8 cellular contexts compared by ENCODE assay signal in the genomic region with DNA sequence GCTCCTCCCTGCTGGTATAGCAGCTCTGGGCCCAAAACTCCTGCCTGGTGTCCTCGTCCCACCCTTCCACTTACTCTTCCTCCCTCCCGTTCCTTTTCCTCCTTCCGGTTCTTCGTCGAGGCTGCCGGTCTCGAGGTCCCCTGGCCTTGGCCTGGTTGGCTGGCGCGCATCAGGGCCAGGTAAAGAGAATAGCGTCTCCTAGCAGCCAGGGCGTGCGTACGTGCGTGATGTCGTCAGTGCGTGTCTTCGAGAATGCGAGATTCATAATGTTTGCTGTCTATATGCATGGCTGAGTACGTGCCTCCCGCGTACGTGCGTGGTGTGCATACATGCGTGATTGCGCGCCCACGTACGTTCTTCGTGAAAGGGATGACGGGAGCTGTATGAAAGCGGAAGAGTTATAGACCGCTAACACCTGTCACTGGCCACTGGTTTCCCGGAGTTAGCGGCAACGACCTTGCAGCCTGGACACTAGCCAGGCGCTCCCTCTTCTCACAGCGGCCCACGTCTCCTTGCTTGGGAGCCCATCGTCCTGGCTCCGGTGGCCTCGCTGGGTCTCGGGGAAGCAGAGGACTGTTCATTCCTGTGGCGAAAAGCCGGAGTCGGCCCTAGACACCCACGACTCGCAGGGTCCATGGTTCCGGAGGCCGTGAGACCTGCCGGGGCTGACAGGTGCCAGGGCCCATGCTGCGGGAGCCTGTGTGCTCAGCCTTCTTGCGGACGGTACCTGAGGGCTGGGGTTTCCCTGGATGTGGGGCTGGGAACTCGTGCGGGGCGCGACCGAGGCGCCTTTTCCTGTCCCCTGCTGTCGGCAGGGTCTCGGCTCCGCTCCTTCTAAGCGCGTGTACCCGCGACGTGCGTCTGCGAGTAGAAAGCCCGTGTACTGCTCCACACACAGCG. TPM values are rescaled to one million over a fixed set of nuclear protein-coding genes. Genes with fewer than 3 reads are reported as not detected.
DNase-seq lines count a peak whose midpoint lies in the region; ATAC-seq lines count a peak whose summit lies in the region.

A gene (plus strand): TSS at position 392 of the 900 bp plus-strand sequence. CDS start 4,619 bp downstream, outside the sequence.

- DNase-seq in COLO829 (ENCODE audit: low spot score) (peak; percentile 74), HT1080 (ENCODE audit: low read depth) (peak; percentile 95), NOMO-1 treated with DMSO at 0.1 percent for 48 hours (lab: John Stamatoyannopoulos, UW; ENCODE audit: unreplicated experiment) (peak; percentile 94)
- peak; percentile 49 to 68 (median 60) for DNase-seq in activated CD8-positive, alpha-beta memory T cell treated with anti-CD3 and anti-CD28 coated beads for 48 hours (ENCODE audit: low read depth in 2 of 3, low spot score in 2 of 3)
- DNase-seq in effector memory CD8-positive, alpha-beta T cell = peak; percentile 81 to 82 (median 82)
- peak; percentile 58 for DNase-seq in stimulated activated CD8-positive, alpha-beta memory T cell treated with anti-CD3 and anti-CD28 coated beads, Interleukin-15, amount 100 ng/mL, for 24 hours (ENCODE audit: low read depth)

- no peaks in the 10 kb centered on the region for H3K27me3 Mint-ChIP-seq in effector memory CD8-positive, alpha-beta T cell

- no peaks in the 10 kb centered on the region for H3K9me3 ChIP-seq in mesodermal cell (ENCODE audit: control insufficient read depth, low read length)

- no peaks in the 10 kb centered on the region for H3K9me3 Mint-ChIP-seq in effector memory CD8-positive, alpha-beta T cell

- ATAC-seq in GM21367 (IDR thresholded peaks at IDR 0.05; ENCODE audit: unreplicated experiment) = peak; percentile 75
- ATAC-seq in effector memory CD8-positive, alpha-beta T cell (replicated peaks) = peak; percentile 69

- peak within 1 kb of the TSS; percentile 48 for H3K4me3 ChIP-seq in mesodermal cell (ENCODE audit: extremely low read depth, insufficient read depth, low read length, poor library complexity, severe bottlenecking)

- 0 to 1% methylated on average over 12 to 31 of the region's 71 CpGs for WGBS in mesodermal cell (ENCODE audit: insufficient coverage in 2 of 2), 2 experiments

- peaks cover 35% of the 10 kb centered on the region for H3K36me3 Mint-ChIP-seq in effector memory CD8-positive, alpha-beta T cell (ENCODE audit: insufficient read depth)

- H3K4me3 Mint-ChIP-seq in effector memory CD8-positive, alpha-beta T cell = peak within 1 kb of the TSS; percentile 81 to 93

- H3K36me3 ChIP-seq in mesodermal cell (ENCODE audit: control insufficient read depth, insufficient read depth, low read length) = no peaks in the 10 kb centered on the region

- H3K27ac ChIP-seq in mesodermal cell (ENCODE audit: low read depth, low read length, severe bottlenecking) = peak within 1 kb of the TSS; percentile 89

- H3K27ac Mint-ChIP-seq in effector memory CD8-positive, alpha-beta T cell = peak within 1 kb of the TSS; percentile 97 to 100

- peaks cover 0 to 19% of the 10 kb centered on the region in 2 donors for H3K4me1 Mint-ChIP-seq in effector memory CD8-positive, alpha-beta T cell (ENCODE audit: low read depth in 2 of 2)

- H3K4me1 ChIP-seq in mesodermal cell (ENCODE audit: control insufficient read depth, insufficient read depth, low read length, poor library complexity, severe bottlenecking) = no peaks in the 10 kb centered on the region

RNA-seq across cellular contexts. Expression of the gene that starts here (rescaled TPM):
- 11.2 and 12.4 TPM in 2 replicates for total RNA-seq in HT1080 (2014; rRNA removed; shearing (Covaris generic))
- polyA plus RNA-seq in HT1080 (2015; cell fraction: cytosol; rRNA removed) = 8.2 and 13.2 TPM in 2 replicates
- 7.0 and 9.3 TPM in 2 replicates for polyA plus RNA-seq in HT1080 (2015; cell fraction: nucleus; rRNA removed)
- polyA plus RNA-seq in mesodermal cell (2013, experiment 1 of 2) = 16.2 TPM
- polyA plus RNA-seq in mesodermal cell (2013, experiment 2 of 2) = 11.6 TPM

Comparison
In these comparisons a context has a peak if more than half of its experiments do, and no peak if none do; other contexts are left out.
1. Peak in every context shown above with its lines: DNase-seq, ATAC-seq, H3K4me3 ChIP-seq and H3K27ac ChIP-seq.